In the genomic region with DNA sequence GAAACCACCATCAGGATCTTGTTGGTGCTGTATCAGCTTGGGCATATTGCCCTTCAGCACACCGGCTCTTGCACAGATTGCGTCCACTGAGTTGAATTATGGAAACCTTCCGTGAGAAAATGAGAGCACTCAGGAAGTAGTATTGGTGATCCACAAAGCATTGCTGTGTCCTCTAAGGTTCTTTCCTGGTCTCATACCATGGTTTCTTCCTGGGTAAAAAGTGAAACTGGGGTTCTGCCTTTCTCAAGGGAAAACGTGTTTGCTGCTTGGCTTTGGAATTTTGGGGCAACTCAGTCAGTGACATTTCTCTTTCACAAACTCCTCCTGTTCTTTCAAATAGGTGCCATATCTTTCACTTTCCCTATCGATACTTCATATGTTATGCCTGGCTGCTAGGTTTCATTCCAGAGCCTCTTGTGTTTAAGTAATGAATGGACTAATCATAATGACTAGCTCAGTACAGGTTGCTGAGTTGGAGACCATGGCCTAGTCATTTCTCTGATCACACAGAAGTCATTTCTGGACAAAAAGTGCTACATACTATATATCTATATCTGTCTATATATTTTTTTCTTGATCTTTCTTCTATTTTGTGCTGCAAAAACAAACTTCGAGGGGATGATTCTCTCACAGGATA, we compare ENCODE assay signal across 11 cellular contexts.
DNase-seq lines count a peak whose midpoint lies in the region; ATAC-seq and TF ChIP-seq lines count a peak whose summit lies in the region.
"Had no signal": no experiment of that assay in that cellular context is flagged by ENCODE, and none has a peak within 500 bp of the region (broad histone marks: within the 10 kb centered on the region; RNA-seq: fewer than 3 reads in every experiment).

No MANE protein-coding gene starts in this region.

- peak overlapping the region; percentile 71 for H3K27ac Mint-ChIP-seq in CD4-positive, alpha-beta T cell

- no peak overlapping the region for H3K4me2 ChIP-seq in mammary epithelial cell (ENCODE audit: insufficient read depth, low read depth, low read length)

- peaks cover 67% of the 10 kb centered on the region for H3K4me1 Mint-ChIP-seq in CD4-positive, alpha-beta T cell (ENCODE audit: low read depth)

- no peaks in the 10 kb centered on the region for H3K9me3 Mint-ChIP-seq in CD4-positive, alpha-beta T cell

- POLR2A ChIA-PET in CD4-positive, alpha-beta T cell (lab: Charles Lee): interaction anchor here (0.6 to 1.9 kb wide), 6 partner anchors 9 to 424 kb away, joined by 3 to 7 read pairs (median 3); a partner anchor contains a TSS

- 88% methylated on average over 6 of the region's 6 CpGs for WGBS in mammary epithelial cell (ENCODE audit: low coverage, missing lambda C conversion rate)

- in situ Hi-C loops in mammary epithelial cell (cut with MboI; ENCODE audit: low sequenced_read_pairs in 2 of 2): no loop called here

- peak overlapping the region; percentile 67 for H3K4me3 Mint-ChIP-seq in CD4-positive, alpha-beta T cell

- H3K27ac ChIP-seq in CD4-positive, alpha-beta T cell (ENCODE audit: low read depth, low read length): no peak overlapping the region
- no peak overlapping the region for H3K27ac ChIP-seq in mammary epithelial cell (ENCODE audit: insufficient read depth, low read depth, low read length)
- H3K27ac ChIP-seq: C4-2B, thoracic aorta had no signal

- CTCF ChIA-PET in CD4-positive, alpha-beta T cell (lab: Charles Lee): no interaction called here
- CTCF ChIA-PET in mammary epithelial cell (lab: Charles Lee; ENCODE audit: low non-redundant PET): no interaction called here

- intact Hi-C loops in CD4-positive, alpha-beta T cell (cut with DNase I, micrococcal nuclease): loop anchor here in 1 of 2 experiments (10.0 kb wide), 1 partner anchor 415 kb away; no protein-coding TSS in a partner anchor
- intact Hi-C loops in mammary epithelial cell (cut with micrococcal nuclease): no loop called here

- peaks cover 11% of the 10 kb centered on the region for H3K4me1 ChIP-seq in mammary epithelial cell (ENCODE audit: insufficient read depth, low read length)

- no peaks in the 10 kb centered on the region for H3K9me3 ChIP-seq in CD4-positive, alpha-beta T cell (ENCODE audit: control insufficient read depth, low read length)
- H3K9me3 ChIP-seq in mammary epithelial cell (replicated peaks; ENCODE audit: insufficient read depth, low read length): no peaks in the 10 kb centered on the region
- H3K9me3 ChIP-seq: thoracic aorta had no signal

- no TSS peak for BruUV-seq in mammary epithelial cell (replicated peaks; lab: Mats Ljungman, UMichigan)

- H3K79me2 ChIP-seq in mammary epithelial cell (ENCODE audit: insufficient read depth, low read length): no peaks in the 10 kb centered on the region

- H3K4me3 ChIP-seq in mammary epithelial cell (replicated peaks in 1 of 3; ENCODE audit: insufficient read depth in 1 of 3, low read depth in 2 of 3, low read length in 3 of 3): no peak overlapping the region
- H3K4me3 ChIP-seq: thoracic aorta had no signal

- no peak for DNase-seq in CD4-positive, alpha-beta T cell
- peak; percentile 7 for DNase-seq in central memory CD4-positive, alpha-beta T cell
- DNase-seq in mammary epithelial cell: no peak
- no peak for DNase-seq in NCI-H1436 treated with DMSO at 0.1 percent for 48 hours (lab: John Stamatoyannopoulos, UW)
- no peak for DNase-seq in medulla oblongata (ENCODE audit: extremely low spot score)
- DNase-seq in activated naive CD4-positive, alpha-beta T cell (lab: John Stamatoyannopoulos, UW): no peak

- H2AFZ ChIP-seq in mammary epithelial cell (ENCODE audit: low read depth, low read length): no peak overlapping the region

- H3K27me3 ChIP-seq in CD4-positive, alpha-beta T cell (ENCODE audit: control insufficient read depth, insufficient read depth, low read length): no peaks in the 10 kb centered on the region
- H3K27me3 ChIP-seq in mammary epithelial cell (ENCODE audit: insufficient read depth, low read length): no peaks in the 10 kb centered on the region

- H3K9ac ChIP-seq in mammary epithelial cell (ENCODE audit: insufficient read depth, low read length): no peak overlapping the region

- dilution Hi-C loops in mammary epithelial cell (cut with HindIII; ENCODE audit: low sequenced_read_pairs): no loop called here

- no peaks in the 10 kb centered on the region for H3K36me3 ChIP-seq in mammary epithelial cell (ENCODE audit: insufficient read depth, low read length)
- H3K36me3 ChIP-seq: thoracic aorta had no signal

- H3K36me3 Mint-ChIP-seq in CD4-positive, alpha-beta T cell (ENCODE audit: low read depth): no peaks in the 10 kb centered on the region

- no peaks in the 10 kb centered on the region for H4K20me1 ChIP-seq in mammary epithelial cell (ENCODE audit: insufficient read depth, low read length)

- TF ChIP-seq CTCF in CD4-positive, alpha-beta T cell (IDR thresholded peaks at IDR 0.05): no peak
- TF ChIP-seq CTCF in mammary epithelial cell (conservative IDR thresholded peaks at IDR 0.05 in 1 of 2, IDR thresholded peaks at IDR 0.05 in 1 of 2; ENCODE audit: extremely low read depth in 1 of 2, insufficient read depth in 1 of 2, low read depth in 1 of 2, low read length in 2 of 2): no peak

- peak; percentile 21 for ATAC-seq in CD4-positive, alpha-beta T cell (ENCODE audit: poor library complexity)
- ATAC-seq in GM19025 (IDR thresholded peaks at IDR 0.05; ENCODE audit: low read depth, unreplicated experiment) (peak; percentile 53), HG03159 (IDR thresholded peaks at IDR 0.05; ENCODE audit: unreplicated experiment) (peak; percentile 65)
- ATAC-seq: Panc1 had no signal

- H3K27me3 Mint-ChIP-seq in CD4-positive, alpha-beta T cell: no peaks in the 10 kb centered on the region
